In genomic region chr16:8577678-8578304, GRCh38 we compare ENCODE assay signal across 35 cellular contexts. TPM values are rescaled to one million over a fixed set of nuclear protein-coding genes. Genes with fewer than 3 reads are reported as not detected.
"Had no signal": no experiment of that assay in that cellular context is flagged by ENCODE, and none has a peak within 500 bp of the region (broad histone marks: within the 10 kb centered on the region; RNA-seq: fewer than 3 reads in every experiment).

No MANE protein-coding gene starts in this region.

- H3K79me2 ChIP-seq: parathyroid adenoma had no signal

- DNase-seq: naive thymus-derived CD8-positive, alpha-beta T cell; nephron progenitor cell; occipital lobe; ovary; posterior cingulate gyrus; psoas muscle; right cardiac atrium; spleen; stimulated activated CD4-positive, alpha-beta T cell treated with anti-CD3 and anti-CD28 coated beads, Interleukin-12 subunit alpha, Interleukin-12 subunit beta, amount 100 ng/mL, for 4 hours; stimulated activated CD4-positive, alpha-beta T cell treated with anti-CD3 and anti-CD28 coated beads, Interleukin-1b, Interleukin-23, amount 100 ng/mL, for 48 hours; stimulated activated CD4-positive, alpha-beta T cell treated with anti-CD3 and anti-CD28 coated beads, Interleukin-4, amount 100 ng/mL, for 1 hour; stimulated activated CD4-positive, alpha-beta T cell treated with anti-CD3 and anti-CD28 coated beads, Interleukin-4, amount 100 ng/mL, for 4 hours; stimulated activated CD8-positive, alpha-beta memory T cell treated with anti-CD3 and anti-CD28 coated beads, Interleukin-4, amount 100 ng/mL, for 48 hours; stimulated activated naive CD4-positive, alpha-beta T cell; stimulated activated naive CD8-positive, alpha-beta T cell treated with anti-CD3 and anti-CD28 coated beads, Interleukin-15, amount 100 ng/mL, for 72 hours; stimulated activated naive CD8-positive, alpha-beta T cell treated with anti-CD3 and anti-CD28 coated beads, Interleukin-15, Interleukin-2, amounts not matched to agents 100 U/mL and 50 U/mL, for 24 hours; substantia nigra; testis; tibial artery; transverse colon; upper lobe of right lung; uterus had no signal

- H3K36me3 Mint-ChIP-seq: naive thymus-derived CD8-positive, alpha-beta T cell; natural killer cell treated with Interleukin-12 subunit alpha and Interleukin-12 subunit beta and Interleukin-15 and Interleukin-18, amount 100 ng/mL, for 72 hours; stimulated activated memory B cell treated with anti-CD40 and anti-IgM and Interleukin-4, amounts not matched to agents 10 μg/mL and 1 μg/mL and 100 μg/mL, for 72 hours; type B pancreatic cell had no signal

- H3K27ac Mint-ChIP-seq: naive thymus-derived CD8-positive, alpha-beta T cell; natural killer cell treated with Interleukin-12 subunit alpha and Interleukin-12 subunit beta and Interleukin-15 and Interleukin-18, amount 100 ng/mL, for 72 hours; nephron progenitor cell; progenitor cell of endocrine pancreas; stimulated activated memory B cell treated with anti-CD40 and anti-IgM and Interleukin-4, amounts not matched to agents 10 μg/mL and 1 μg/mL and 100 μg/mL, for 72 hours; stimulated activated naive CD8-positive, alpha-beta T cell treated with anti-CD3 and anti-CD28 coated beads, Interleukin-15, amount 100 ng/mL, for 72 hours; type B pancreatic cell had no signal

- H3K9ac ChIP-seq: parathyroid adenoma had no signal

- H3K4me1 ChIP-seq: parathyroid adenoma, psoas muscle, suprapubic skin, testis, transverse colon, upper lobe of right lung, uterus had no signal

- H2AFZ ChIP-seq: parathyroid adenoma had no signal

- H3K9me3 ChIP-seq: ovary, psoas muscle, spleen, suprapubic skin, testis, tibial artery, transverse colon, upper lobe of right lung, uterus had no signal

- H3K27ac ChIP-seq: ovary, parathyroid adenoma, psoas muscle, skin epidermis, spleen, suprapubic skin, testis, tibial artery, transverse colon, upper lobe of right lung, uterus had no signal

- H3K4me3 Mint-ChIP-seq: naive thymus-derived CD8-positive, alpha-beta T cell; natural killer cell treated with Interleukin-12 subunit alpha and Interleukin-12 subunit beta and Interleukin-15 and Interleukin-18, amount 100 ng/mL, for 72 hours; nephron progenitor cell; neural crest cell; stimulated activated memory B cell treated with anti-CD40 and anti-IgM and Interleukin-4, amounts not matched to agents 10 μg/mL and 1 μg/mL and 100 μg/mL, for 72 hours; stimulated activated naive CD8-positive, alpha-beta T cell treated with anti-CD3 and anti-CD28 coated beads, Interleukin-15, amount 100 ng/mL, for 72 hours; type B pancreatic cell had no signal

- H3K4me3 ChIP-seq: ovary, psoas muscle, skin epidermis, smooth muscle cell, spleen, suprapubic skin, testis, tibial artery, transverse colon, upper lobe of right lung, uterus had no signal

- H3K36me3 ChIP-seq: ovary, spleen, suprapubic skin, tibial artery, transverse colon, upper lobe of right lung, uterus had no signal

- H3K27me3 ChIP-seq: ovary, testis, uterus had no signal

- H3K9me3 Mint-ChIP-seq: naive thymus-derived CD8-positive, alpha-beta T cell; natural killer cell treated with Interleukin-12 subunit alpha and Interleukin-12 subunit beta and Interleukin-15 and Interleukin-18, amount 100 ng/mL, for 72 hours; neural crest cell; stimulated activated memory B cell treated with anti-CD40 and anti-IgM and Interleukin-4, amounts not matched to agents 10 μg/mL and 1 μg/mL and 100 μg/mL, for 72 hours; stimulated activated naive CD8-positive, alpha-beta T cell treated with anti-CD3 and anti-CD28 coated beads, Interleukin-15, amount 100 ng/mL, for 72 hours; type B pancreatic cell had no signal

- H3K4me2 ChIP-seq: smooth muscle cell had no signal

- ATAC-seq: naive thymus-derived CD8-positive, alpha-beta T cell; natural killer cell treated with Interleukin-12 subunit alpha and Interleukin-12 subunit beta and Interleukin-15 and Interleukin-18, amount 100 ng/mL, for 72 hours; psoas muscle; right cardiac atrium; sciatic nerve; stimulated activated memory B cell treated with anti-CD40 and anti-IgM and Interleukin-4, amounts not matched to agents 10 μg/mL and 1 μg/mL and 100 μg/mL, for 72 hours; stimulated activated naive CD8-positive, alpha-beta T cell treated with anti-CD3 and anti-CD28 coated beads, Interleukin-15, amount 100 ng/mL, for 72 hours; stimulated activated naive CD8-positive, alpha-beta T cell treated with anti-CD3 and anti-CD28 coated beads, Interleukin-15, Interleukin-2, amounts not matched to agents 100 U/mL and 50 U/mL, for 24 hours; upper lobe of right lung had no signal

RNA-seq across cellular contexts. Expression of gene TMEM114, which starts 12.5 kb away (rescaled TPM):
- total RNA-seq: naive thymus-derived CD8-positive, alpha-beta T cell; natural killer cell treated with Interleukin-12 subunit alpha and Interleukin-12 subunit beta and Interleukin-15 and Interleukin-18, amount 100 ng/mL, for 72 hours; neural crest cell; occipital lobe; osteoblast; ovary; psoas muscle; renal cortical epithelial cell; right cardiac atrium; sciatic nerve; smooth muscle cell; spleen; suprapubic skin; testis; transverse colon; upper lobe of right lung; urinary bladder; uterus had no signal
- polyA plus RNA-seq: naive thymus-derived CD8-positive, alpha-beta T cell; ovary; psoas muscle; right cardiac atrium; smooth muscle cell; spleen; urinary bladder had no signal
